11 cellular contexts compared by ENCODE assay signal in genomic region chr2:188787661-188788044, GRCh38.
DNase-seq lines count a peak whose midpoint lies in the region; ATAC-seq and TF ChIP-seq lines count a peak whose summit lies in the region.
"Had no signal": no experiment of that assay in that cellular context is flagged by ENCODE, and none has a peak within 500 bp of the region (broad histone marks: within the 10 kb centered on the region; RNA-seq: fewer than 3 reads in every experiment).

No MANE protein-coding gene starts in this region.

- no peaks in the 10 kb centered on the region for H3K36me3 ChIP-seq in rectal smooth muscle tissue (ENCODE audit: control insufficient read depth, insufficient read depth, low read length)
- H3K36me3 ChIP-seq in H7 (replicated peaks; ENCODE audit: control insufficient read depth, insufficient read depth, low read length) = no peaks in the 10 kb centered on the region

- intact Hi-C loops in Right ventricle myocardium inferior (cut with DNase I) = loop anchor here (2.0 to 10.0 kb wide), 3 partner anchors 61 to 263 kb away; partner anchors contain the start of gene COL3A1
- intact Hi-C loops in cardiac septum (cut with DNase I) = loop anchor here (2.0 to 5.0 kb wide), 2 partner anchors 191 to 260 kb away; no protein-coding TSS in a partner anchor

- peak overlapping the region; percentile 2 to 6 for H3K4me3 ChIP-seq in foreskin fibroblast (ENCODE audit: low read depth in 1 of 2, low read length in 2 of 2)
- H3K4me3 ChIP-seq in rectal smooth muscle tissue (ENCODE audit: low read length) = no peak overlapping the region
- H3K4me3 ChIP-seq in H7 (ENCODE audit: insufficient read depth, low read depth, low read length) = no peak overlapping the region

- ATAC-seq in Right ventricle myocardium inferior (peak; percentile 53), GM21723 (IDR thresholded peaks at IDR 0.05; ENCODE audit: unreplicated experiment) (no peak), HG02763 (IDR thresholded peaks at IDR 0.05; ENCODE audit: unreplicated experiment) (no peak)
- ATAC-seq: naive thymus-derived CD8-positive, alpha-beta T cell; WTC11 had no signal

- no peak for TF ChIP-seq CTCF in foreskin fibroblast (IDR thresholded peaks at IDR 0.05; ENCODE audit: low read depth, low read length)

- H3K4me1 ChIP-seq in rectal smooth muscle tissue (ENCODE audit: control insufficient read depth, insufficient read depth, low read length) = peaks cover 25% of the 10 kb centered on the region

- H3K27me3 ChIP-seq in rectal smooth muscle tissue (ENCODE audit: control insufficient read depth, insufficient read depth, low read length) (no peaks in the 10 kb centered on the region), H7 (ENCODE audit: control insufficient read depth, insufficient read depth, low read length) (no peaks in the 10 kb centered on the region)

- peak overlapping the region; percentile 94 for H3K27ac ChIP-seq in rectal smooth muscle tissue (ENCODE audit: low read depth, low read length)

- H3K9ac ChIP-seq in rectal smooth muscle tissue (ENCODE audit: low read length) = no peak overlapping the region

- DNase-seq in Right ventricle myocardium inferior (ENCODE audit: missing footprints) (no peak), cardiac septum (ENCODE audit: low spot score) (no peak), foreskin fibroblast (peak; percentile 43 to 63), medulla oblongata (ENCODE audit: extremely low spot score) (no peak), H7 (no peak)
- DNase-seq: naive thymus-derived CD8-positive, alpha-beta T cell; stimulated activated CD4-positive, alpha-beta T cell treated with anti-CD3 and anti-CD28 coated beads, Interleukin-1b, Interleukin-23, amount 100 ng/mL, for 48 hours had no signal

Comparison
In these comparisons a context has a peak if more than half of its experiments do, and no peak if none do; other contexts are left out.
1. DNase-seq: peak in foreskin fibroblast (2 of 2); none in Right ventricle myocardium inferior (single experiment), cardiac septum (single experiment), medulla oblongata (single experiment) and H7 (single experiment).
2. H3K4me3 ChIP-seq: peak in foreskin fibroblast (2 of 2); none in rectal smooth muscle tissue (single experiment) and H7 (single experiment).